Comparison of ENCODE assay signal across 8 cellular contexts in the genomic region with DNA sequence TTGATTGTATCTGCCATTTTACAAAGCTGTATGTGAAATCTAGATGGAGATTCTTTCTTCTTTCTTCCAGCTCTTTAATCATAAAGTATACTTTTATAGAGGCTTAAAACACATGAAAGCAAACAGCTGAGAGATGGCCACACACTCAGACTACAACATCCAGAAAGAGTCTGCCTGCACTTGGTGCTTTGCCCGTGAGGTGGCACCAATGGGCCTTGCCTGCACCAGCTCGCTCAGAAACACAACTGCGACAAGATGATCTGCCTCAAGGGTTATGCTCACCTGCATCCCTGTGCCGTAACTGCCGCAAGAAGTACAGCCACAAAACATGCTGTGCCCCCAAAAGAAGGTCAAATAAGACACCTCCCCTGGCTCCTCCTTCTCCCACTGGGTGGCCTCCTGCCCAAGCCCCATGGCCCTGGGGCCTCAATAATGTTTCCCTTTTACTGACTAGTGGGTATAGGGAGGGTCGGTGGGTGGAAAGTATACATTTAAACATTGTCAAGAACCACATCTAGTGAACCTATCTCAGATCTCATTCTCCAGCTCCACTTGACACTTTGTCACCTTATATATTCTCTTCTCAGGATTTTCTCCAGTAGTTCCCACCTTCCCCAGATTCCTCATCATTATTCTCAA.
DNase-seq lines count a peak whose midpoint lies in the region; ATAC-seq, FAIRE-seq and TF ChIP-seq lines count a peak whose summit lies in the region.

No MANE protein-coding gene starts in this region.

- POLR2A ChIA-PET in A549 (lab: Yijun Ruan, JAX), result no interaction called here

- no peak for TF ChIP-seq EP300 in A549 (IDR thresholded peaks at IDR 0.05)

- CTCF ChIA-PET in A549 (lab: Yijun Ruan, JAX), result interaction anchor here (0.6 to 4.2 kb wide), 37 partner anchors 9 to 355 kb away, joined by 3 to 67 read pairs (median 4); no protein-coding TSS in a partner anchor

- TF ChIP-seq POLR2A in A549 (IDR thresholded peaks at IDR 0.05; ENCODE audit: low read length) (no peak), thyroid gland (IDR thresholded peaks at IDR 0.05) (no peak)

- no peaks in the 10 kb centered on the region for H3K27me3 ChIP-seq in thyroid gland

- H3K9me3 ChIP-seq in A549 (no peaks in the 10 kb centered on the region), thyroid gland (no peaks in the 10 kb centered on the region)

- WGBS in A549 (ENCODE audit: missing lambda C conversion rate), result 35% methylated on average over 5 of the region's 6 CpGs
- WGBS in thyroid gland, 2 donors, result 36 to 45% methylated on average over 6 of the region's 6 CpGs

- TF ChIP-seq RAD21 in A549 (conservative IDR thresholded peaks at IDR 0.05 in 1 of 2, IDR thresholded peaks at IDR 0.05 in 1 of 2), result peak; percentile 80 to 85

- intact Hi-C loops in thyroid gland (cut with DNase I), result loop anchor here (10.0 kb wide), 1 partner anchor 204 kb away; no protein-coding TSS in a partner anchor

- ATAC-seq in A549 (peak; percentile 94 to 96), HG02623 (IDR thresholded peaks at IDR 0.05; ENCODE audit: unreplicated experiment) (no peak), GM19452 (IDR thresholded peaks at IDR 0.05; ENCODE audit: unreplicated experiment) (no peak)

- no peak overlapping the region for H3K4me3 ChIP-seq in A549
- H3K4me3 ChIP-seq in HFF-Myc (replicated peaks; ENCODE audit: low read depth, low read length), result no peak overlapping the region
- no peak overlapping the region for H3K4me3 ChIP-seq in thyroid gland (replicated peaks in 1 of 3)

- DNase-seq in A549 (ENCODE audit: low read depth in 1 of 2, low spot score in 1 of 2) (peak; percentile 10 to 67), HFF-Myc (ENCODE audit: extremely low read depth, low read depth) (peak; percentile 16), amygdala (lab: John Stamatoyannopoulos, UW) (peak in 34 of 56 donors; percentile 1 to 62 (median 14)), iPS DF 19.7 (ENCODE audit: low read depth, low spot score) (peak; percentile 48), thyroid gland (peak; percentile 68 to 73), COLO668 (lab: John Stamatoyannopoulos, UW; ENCODE audit: unreplicated experiment) (no peak)

- TF ChIP-seq CTCF in A549 (IDR thresholded peaks at IDR 0.05) (peak; percentile 66), HFF-Myc (IDR thresholded peaks at IDR 0.05; ENCODE audit: low read depth, low read length, missing control alignments) (peak; percentile 75), thyroid gland (IDR thresholded peaks at IDR 0.05) (peak in 4 of 6 experiments; percentile 44 to 77 (median 72))

- H3K36me3 ChIP-seq in thyroid gland, result peaks cover 0 to 3% of the 10 kb centered on the region in 2 donors

- no peak overlapping the region for H3K4me2 ChIP-seq in A549

- H3K27ac ChIP-seq in A549, result no peak overlapping the region
- H3K27ac ChIP-seq in thyroid gland, result no peak overlapping the region

- H3K4me1 ChIP-seq in A549 (no peaks in the 10 kb centered on the region), thyroid gland (no peaks in the 10 kb centered on the region)

- FAIRE-seq in A549 (lab: Jason Lieb, UNC), result no peak

TF ChIP-seq in A549, 52 proteins besides CTCF, POLR2A, EP300 and RAD21:
- peak; percentile 79 for TF ChIP-seq SMC3 (IDR thresholded peaks at IDR 0.05)
- no peak for TF ChIP-seq ZFP36 (IDR thresholded peaks at IDR 0.05; ENCODE audit: borderline replicate concordance, partially characterized antibody)

Comparison
In these comparisons a context has a peak if more than half of its experiments do, and no peak if none do; other contexts are left out.
1. ATAC-seq: peak in A549 (2 of 2); none in HG02623 (single experiment) and GM19452 (single experiment).
2. Peak in every context shown above with its lines, with median percentiles within 50 percentile points of each other: CTCF ChIP-seq.